ENCODE assay signal across 15 cellular contexts in genomic region chr11:16880184-16880583, GRCh38.
"Had no signal": no experiment of that assay in that cellular context is flagged by ENCODE, and none has a peak within 500 bp of the region (broad histone marks: within the 10 kb centered on the region; RNA-seq: fewer than 3 reads in every experiment).

No MANE protein-coding gene starts in this region.

- H3K4me3 ChIP-seq: lower lobe of right lung, upper lobe of right lung had no signal

- H3K4me3 Mint-ChIP-seq: activated naive CD4-positive, alpha-beta T cell treated with anti-CD3 and anti-CD28 coated beads for 36 hours; activated naive CD8-positive, alpha-beta T cell treated with anti-CD3 and anti-CD28 coated beads, Interleukin-2, amount 50 U/mL, for 24 hours; mesothelial cell of epicardium; T-helper 17 cell had no signal

- H3K9me3 ChIP-seq: lower lobe of right lung, upper lobe of right lung had no signal

- ATAC-seq: activated naive CD8-positive, alpha-beta T cell treated with anti-CD3 and anti-CD28 coated beads, Interleukin-2, amount 50 U/mL, for 24 hours; esophagus mucosa; T-helper 17 cell had no signal

- H3K36me3 Mint-ChIP-seq: mesothelial cell of epicardium had no signal

- H3K27ac Mint-ChIP-seq: activated naive CD4-positive, alpha-beta T cell treated with anti-CD3 and anti-CD28 coated beads for 36 hours; activated naive CD8-positive, alpha-beta T cell treated with anti-CD3 and anti-CD28 coated beads, Interleukin-2, amount 50 U/mL, for 24 hours; activated T-helper 2 cell treated with anti-CD3 and anti-CD28 coated beads, Interferon-gamma antibody, Interleukin-2, Interleukin-4, amounts not matched to agents 10 μg/mL and 5 μg/mL and 100 μg/mL, durations not matched to agents 14 hours and 24 hours and 36 hours; mesothelial cell of epicardium; T-helper 17 cell had no signal

- H3K27me3 ChIP-seq: upper lobe of right lung had no signal

- H3K36me3 ChIP-seq: lower lobe of right lung, upper lobe of right lung, WERI-Rb-1 had no signal

- DNase-seq: activated CD4-positive, alpha-beta T cell treated with anti-CD3 and anti-CD28 coated beads, Interleukin-2, amount 50 U/mL, for 48 hours; activated naive CD4-positive, alpha-beta T cell treated with anti-CD3 and anti-CD28 coated beads for 36 hours; activated naive CD8-positive, alpha-beta T cell treated with anti-CD3 and anti-CD28 coated beads, Interleukin-2, amount 50 U/mL, for 24 hours; kidney glomerular epithelial cell; lower lobe of right lung; stimulated activated CD4-positive, alpha-beta T cell treated with anti-CD3 and anti-CD28 coated beads, Interleukin-15, amount 100 ng/mL, for 24 hours; stimulated activated CD4-positive, alpha-beta T cell treated with anti-CD3 and anti-CD28 coated beads, Interleukin-4, amount 100 ng/mL, for 1 hour; stimulated activated naive CD4-positive, alpha-beta T cell; substantia nigra; T-helper 17 cell; upper lobe of right lung; WERI-Rb-1 had no signal

- H3K27ac ChIP-seq: lower lobe of right lung, upper lobe of right lung, WERI-Rb-1 had no signal

- H3K9me3 Mint-ChIP-seq: activated naive CD4-positive, alpha-beta T cell treated with anti-CD3 and anti-CD28 coated beads for 36 hours; activated naive CD8-positive, alpha-beta T cell treated with anti-CD3 and anti-CD28 coated beads, Interleukin-2, amount 50 U/mL, for 24 hours; activated T-helper 2 cell treated with anti-CD3 and anti-CD28 coated beads, Interferon-gamma antibody, Interleukin-2, Interleukin-4, amounts not matched to agents 10 μg/mL and 5 μg/mL and 100 μg/mL, durations not matched to agents 14 hours and 24 hours and 36 hours; mesothelial cell of epicardium had no signal

- H3K4me1 Mint-ChIP-seq: activated naive CD8-positive, alpha-beta T cell treated with anti-CD3 and anti-CD28 coated beads, Interleukin-2, amount 50 U/mL, for 24 hours had no signal
